ENCODE assay signal across 25 cellular contexts in the genomic region with DNA sequence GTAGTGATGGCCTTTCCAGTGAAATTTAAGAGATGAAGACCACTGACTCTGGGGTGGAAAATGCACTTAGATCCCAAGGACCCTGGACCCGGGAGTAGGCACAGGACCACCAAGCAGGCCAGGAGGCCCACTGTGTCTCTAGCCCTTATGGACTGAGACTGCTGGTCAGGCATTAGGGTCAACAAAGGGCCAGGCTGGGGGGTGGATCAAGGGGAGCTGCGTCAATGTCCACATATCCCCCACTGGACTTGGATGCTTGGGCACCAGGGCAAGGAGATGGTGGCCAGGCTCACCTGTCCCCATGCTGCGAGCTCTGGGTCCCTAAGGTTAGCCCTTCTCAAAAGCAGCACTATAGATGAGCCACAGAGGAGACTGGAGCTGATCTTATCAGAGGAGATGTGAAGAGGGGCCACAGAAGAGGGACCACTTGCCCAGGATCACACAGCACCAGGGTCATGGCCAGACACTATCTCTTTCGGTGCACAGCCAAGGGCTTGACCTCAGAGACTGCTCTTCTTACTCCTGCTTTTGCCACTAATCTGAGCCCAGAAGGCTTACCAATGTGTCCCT. TPM values are rescaled to one million over a fixed set of nuclear protein-coding genes. Genes with fewer than 3 reads are reported as not detected.
DNase-seq lines count a peak whose midpoint lies in the region; ATAC-seq and TF ChIP-seq lines count a peak whose summit lies in the region.
"Had no signal": no experiment of that assay in that cellular context is flagged by ENCODE, and none has a peak within 500 bp of the region (broad histone marks: within the 10 kb centered on the region; RNA-seq: fewer than 3 reads in every experiment).

No MANE protein-coding gene starts in this region.

- no peak overlapping the region for H3K27ac ChIP-seq in right atrium auricular region
- H3K27ac ChIP-seq in upper lobe of right lung = no peak overlapping the region
- H3K27ac ChIP-seq: A549 had no signal

- peaks cover 4% of the 10 kb centered on the region for H3K9me3 Mint-ChIP-seq in activated CD8-positive, alpha-beta memory T cell treated with anti-CD3 and anti-CD28 coated beads, Interleukin-2, amount 10 ng/mL, durations not matched to agents 7 days and 5 days (ENCODE audit: low read depth)

- H3K27ac Mint-ChIP-seq in activated CD8-positive, alpha-beta memory T cell treated with anti-CD3 and anti-CD28 coated beads, Interleukin-2, amount 10 ng/mL, durations not matched to agents 7 days and 5 days = peak overlapping the region; percentile 37
- H3K27ac Mint-ChIP-seq: B cell, GM23338, IgD-negative memory B cell had no signal

- TF ChIP-seq CTCF in right atrium auricular region (IDR thresholded peaks at IDR 0.05) (no peak), upper lobe of right lung (IDR thresholded peaks at IDR 0.05) (no peak)

- peaks cover 32% of the 10 kb centered on the region for H3K4me1 Mint-ChIP-seq in activated CD8-positive, alpha-beta memory T cell treated with anti-CD3 and anti-CD28 coated beads, Interleukin-2, amount 10 ng/mL, durations not matched to agents 7 days and 5 days
- H3K4me1 Mint-ChIP-seq: B cell, GM23338, IgD-negative memory B cell had no signal

- H3K27me3 Mint-ChIP-seq in activated CD8-positive, alpha-beta memory T cell treated with anti-CD3 and anti-CD28 coated beads, Interleukin-2, amount 10 ng/mL, durations not matched to agents 7 days and 5 days = peaks cover 21% of the 10 kb centered on the region

- H3K36me3 Mint-ChIP-seq in activated CD8-positive, alpha-beta memory T cell treated with anti-CD3 and anti-CD28 coated beads, Interleukin-2, amount 10 ng/mL, durations not matched to agents 7 days and 5 days = peaks cover 9% of the 10 kb centered on the region
- H3K36me3 Mint-ChIP-seq: IgD-negative memory B cell had no signal

- no peak overlapping the region for H3K4me3 ChIP-seq in right atrium auricular region
- no peak overlapping the region for H3K4me3 ChIP-seq in upper lobe of right lung
- H3K4me3 ChIP-seq: A549, GM12878, GM23338, Peyer's patch had no signal

- DNase-seq in cardiac septum (ENCODE audit: low spot score) (peak; percentile 67), right atrium auricular region (ENCODE audit: low spot score) (no peak), islet precursor cell (peak; percentile 37), upper lobe of right lung (peak; percentile 40), NCI-H69 (lab: John Stamatoyannopoulos, UW) (no peak), GOT3 (lab: John Stamatoyannopoulos, UW) (no peak)
- no peak for DNase-seq in activated CD8-positive, alpha-beta memory T cell treated with anti-CD3 and anti-CD28 coated beads, Interleukin-2, amount 10 ng/mL, durations not matched to agents 7 days and 5 days
- DNase-seq: COR-L47, DMS 273 treated with DMSO at 0.1 percent for 48 hours, DMS79 treated with DMSO at 0.1 percent for 48 hours, NCI-H1105, NCI-H146, NCI-H2029, NCI-H226, NCI-H510A treated with DMSO at 0.1 percent for 48 hours, NCI-H774 had no signal

- no peak overlapping the region for H3K4me3 Mint-ChIP-seq in activated CD8-positive, alpha-beta memory T cell treated with anti-CD3 and anti-CD28 coated beads, Interleukin-2, amount 10 ng/mL, durations not matched to agents 7 days and 5 days
- H3K4me3 Mint-ChIP-seq: B cell, GM23338, IgD-negative memory B cell had no signal

- intact Hi-C loops in cardiac septum (cut with DNase I) = no loop called here
- intact Hi-C loops in upper lobe of right lung (cut with DNase I) = no loop called here

- H3K9me3 ChIP-seq in right atrium auricular region (peaks cover 0 to 11% of the 10 kb centered on the region in 2 donors), upper lobe of right lung (no peaks in the 10 kb centered on the region)
- H3K9me3 ChIP-seq: A549, Peyer's patch had no signal

- CTCF ChIA-PET in activated CD8-positive, alpha-beta memory T cell treated with anti-CD3 and anti-CD28 coated beads, Interleukin-2, amount 10 ng/mL, durations not matched to agents 7 days and 5 days (lab: Charles Lee) = no interaction called here

- no peak for ATAC-seq in activated CD8-positive, alpha-beta memory T cell treated with anti-CD3 and anti-CD28 coated beads, Interleukin-2, amount 10 ng/mL, durations not matched to agents 7 days and 5 days
- no peak for ATAC-seq in upper lobe of right lung
- no peak for ATAC-seq in HG02610 (IDR thresholded peaks at IDR 0.05; ENCODE audit: unreplicated experiment)
- ATAC-seq: A549, GM23338, HCT116 had no signal

- no peaks in the 10 kb centered on the region for H3K27me3 ChIP-seq in right atrium auricular region
- H3K27me3 ChIP-seq in upper lobe of right lung = no peaks in the 10 kb centered on the region
- H3K27me3 ChIP-seq: Peyer's patch had no signal

- H3K36me3 ChIP-seq in right atrium auricular region (no peaks in the 10 kb centered on the region), upper lobe of right lung (no peaks in the 10 kb centered on the region)
- H3K36me3 ChIP-seq: Peyer's patch had no signal

- H3K4me1 ChIP-seq in right atrium auricular region (peaks cover 0 to 15% of the 10 kb centered on the region in 2 donors), upper lobe of right lung (no peaks in the 10 kb centered on the region)
- H3K4me1 ChIP-seq: A549, Peyer's patch had no signal

RNA-seq across cellular contexts. Expression of gene RAB6B, which starts 14.7 kb away (rescaled TPM):
- total RNA-seq in cardiac septum (42.4 TPM), right atrium auricular region (10 to 100 TPM in 1 of 2 donors, 1 to 10 TPM in 1; 9.5 to 11.5 TPM), upper lobe of right lung (7.4 TPM)
- total RNA-seq in activated CD8-positive, alpha-beta memory T cell treated with anti-CD3 and anti-CD28 coated beads, Interleukin-2, amount 10 ng/mL, durations not matched to agents 7 days and 5 days = 1 to 10 TPM; 1.0 to 1.3 TPM
- total RNA-seq: B cell, GM12878, OCI-LY7 had no signal

Comparison
In these comparisons a context has a peak if more than half of its experiments do, and no peak if none do; other contexts are left out.
1. DNase-seq: peak in cardiac septum (single experiment), islet precursor cell (single experiment) and upper lobe of right lung (single experiment); none in right atrium auricular region (single experiment), activated CD8-positive, alpha-beta memory T cell treated with anti-CD3 and anti-CD28 coated beads, Interleukin-2, amount 10 ng/mL, durations not matched to agents 7 days and 5 days (single experiment), NCI-H69 (single experiment) and GOT3 (single experiment).